ENCODE assay signal across 13 cellular contexts in the genomic region with DNA sequence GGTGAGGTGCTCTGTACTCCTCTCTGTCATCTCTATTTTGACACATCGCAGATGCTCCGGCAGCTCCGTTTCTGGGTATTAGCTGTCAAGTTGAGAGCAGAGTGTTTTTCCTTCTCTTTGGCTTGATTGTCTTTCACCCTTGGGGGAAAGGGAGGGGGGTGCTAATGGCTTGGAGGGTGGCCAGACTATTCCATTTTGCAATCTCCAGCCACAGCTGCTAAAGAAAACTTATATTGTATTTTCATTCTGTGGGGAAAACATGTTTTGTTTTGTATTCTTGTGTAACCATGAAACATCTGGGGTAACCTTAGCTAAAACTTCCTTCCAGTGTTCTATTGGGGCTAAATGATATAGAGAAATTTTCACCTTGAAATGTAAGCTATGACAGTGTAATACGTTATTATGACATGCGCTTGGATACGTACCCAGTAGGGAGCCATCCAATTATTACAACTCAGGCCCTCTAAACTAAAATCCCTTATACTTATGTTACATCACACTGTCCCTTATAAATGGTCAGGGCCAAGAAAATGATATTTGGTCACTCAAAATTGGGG. TPM values are rescaled to one million over a fixed set of nuclear protein-coding genes. Genes with fewer than 3 reads are reported as not detected.
DNase-seq lines count a peak whose midpoint lies in the region; ATAC-seq and TF ChIP-seq lines count a peak whose summit lies in the region.
"Had no signal": no experiment of that assay in that cellular context is flagged by ENCODE, and none has a peak within 500 bp of the region (broad histone marks: within the 10 kb centered on the region; RNA-seq: fewer than 3 reads in every experiment).

No MANE protein-coding gene starts in this region.

- no peak overlapping the region for H3K27ac ChIP-seq in cardiac muscle cell
- H3K27ac ChIP-seq: BLaER1 treated with 17β-estradiol and CSF1 and Interleukin-3, amounts not matched to agents 10 nM and 100 nM had no signal

- H3K27me3 ChIP-seq in cardiac muscle cell, result no peaks in the 10 kb centered on the region
- H3K27me3 ChIP-seq: BLaER1 treated with 17β-estradiol and CSF1 and Interleukin-3, amounts not matched to agents 10 nM and 100 nM had no signal

- H3K36me3 ChIP-seq in cardiac muscle cell, result no peaks in the 10 kb centered on the region
- H3K36me3 ChIP-seq: BLaER1 treated with 17β-estradiol and CSF1 and Interleukin-3, amounts not matched to agents 10 nM and 100 nM had no signal

- no peaks in the 10 kb centered on the region for H3K9me3 ChIP-seq in cardiac muscle cell (ENCODE audit: low read depth)

- DNase-seq in EH (ENCODE audit: low read depth), result peak; percentile 66
- DNase-seq in astrocyte of the spinal cord (ENCODE audit: low read depth, low spot score), result peak; percentile 65
- peak; percentile 1 to 94 for DNase-seq in cardiac muscle cell (ENCODE audit: low read depth in 1 of 2, low spot score in 1 of 2)
- DNase-seq in renal cortical epithelial cell (ENCODE audit: low read depth), result peak; percentile 50
- DNase-seq in ecto neural progenitor cell (ENCODE audit: low spot score), result no peak
- DNase-seq in SKM-1 (lab: John Stamatoyannopoulos, UW; ENCODE audit: unreplicated experiment), result no peak
- DNase-seq: naive thymus-derived CD4-positive, alpha-beta T cell; NCI-H446; stimulated activated naive CD8-positive, alpha-beta T cell treated with anti-CD3 and anti-CD28 coated beads, Interleukin-15, amount 100 ng/mL, for 72 hours had no signal

- TF ChIP-seq CTCF in astrocyte of the spinal cord (IDR thresholded peaks at IDR 0.05; ENCODE audit: low read depth, low read length) (no peak), cardiac muscle cell (IDR thresholded peaks at IDR 0.05; ENCODE audit: low read depth, low read length) (no peak)

- no peak overlapping the region for H3K4me3 ChIP-seq in astrocyte of the spinal cord (ENCODE audit: low read depth, low read length)
- H3K4me3 ChIP-seq in cardiac muscle cell, result no peak overlapping the region
- H3K4me3 ChIP-seq: BLaER1 treated with 17β-estradiol and CSF1 and Interleukin-3, amounts not matched to agents 10 nM and 100 nM had no signal

- H3K4me1 ChIP-seq in cardiac muscle cell (ENCODE audit: low read depth), result peaks cover 17% of the 10 kb centered on the region

- ATAC-seq in HG03520 (IDR thresholded peaks at IDR 0.05; ENCODE audit: unreplicated experiment) (no peak), GM18868 (IDR thresholded peaks at IDR 0.05; ENCODE audit: unreplicated experiment) (no peak)
- ATAC-seq: activated T-helper 17 cell treated with anti-CD3 and anti-CD28 coated beads, Interleukin-2, amount 50 U/mL, for 72 hours; naive thymus-derived CD4-positive, alpha-beta T cell; stimulated activated naive CD8-positive, alpha-beta T cell treated with anti-CD3 and anti-CD28 coated beads, Interleukin-15, amount 100 ng/mL, for 72 hours had no signal

- in situ Hi-C loops in astrocyte of the spinal cord (cut with HindIII; ENCODE audit: low sequenced_read_pairs), result no loop called here

RNA-seq across cellular contexts. Expression of a gene that starts 14.0 kb away (rescaled TPM):
- 39.7 and 45.7 TPM in 2 replicates for total RNA-seq in cardiac muscle cell
- 51.9 and 54.2 TPM in 2 replicates for polyA plus RNA-seq in cardiac muscle cell
- 28.3 and 37.0 TPM in 2 replicates for total RNA-seq in renal cortical epithelial cell

RNA-seq across cellular contexts. Expression of a gene that starts 24.2 kb away (rescaled TPM):
- total RNA-seq in cardiac muscle cell (4.6 and 5.9 TPM in 2 replicates), renal cortical epithelial cell (1.0 and 2.4 TPM in 2 replicates)
- polyA plus RNA-seq in cardiac muscle cell, result 7.8 and 12.1 TPM in 2 replicates
- polyA plus RNA-seq: naive thymus-derived CD4-positive, alpha-beta T cell had no signal

RNA-seq across cellular contexts. Expression of a gene that starts 24.6 kb away (rescaled TPM):
- total RNA-seq in cardiac muscle cell (8.4 and 11.6 TPM in 2 replicates), renal cortical epithelial cell (11.1 and 22.0 TPM in 2 replicates)
- 6.0 and 12.5 TPM in 2 replicates for polyA plus RNA-seq in cardiac muscle cell
- total RNA-seq: naive thymus-derived CD4-positive, alpha-beta T cell had no signal
- polyA plus RNA-seq: naive thymus-derived CD4-positive, alpha-beta T cell had no signal

Comparison
In these comparisons a context has a peak if more than half of its experiments do, and no peak if none do; other contexts are left out.
1. DNase-seq: peak in EH (single experiment), astrocyte of the spinal cord (single experiment), cardiac muscle cell (2 of 2) and renal cortical epithelial cell (single experiment); none in ecto neural progenitor cell (single experiment) and SKM-1 (single experiment).